Comparison of ENCODE assay signal across 28 cellular contexts in the genomic region with DNA sequence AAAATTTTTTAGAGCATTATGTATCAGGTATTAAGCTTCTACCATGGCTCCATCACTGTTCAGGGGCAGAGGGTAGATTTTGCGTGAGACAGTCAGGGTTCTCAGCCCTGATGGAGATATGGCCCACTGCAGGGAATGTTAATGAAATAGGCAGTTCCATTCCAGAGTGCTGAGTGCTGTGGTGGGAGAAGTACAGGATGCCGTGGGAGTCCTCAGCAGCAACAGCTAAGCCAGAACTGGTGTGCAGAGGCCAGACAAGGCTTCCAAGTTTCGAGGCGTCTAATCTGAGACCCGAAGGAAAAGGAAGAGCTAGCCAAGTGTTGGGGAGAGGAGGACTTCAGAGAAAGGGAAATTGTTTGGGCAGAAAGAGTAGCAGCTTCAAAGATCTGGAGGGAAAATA.
"Had no signal": no experiment of that assay in that cellular context is flagged by ENCODE, and none has a peak within 500 bp of the region (broad histone marks: within the 10 kb centered on the region; RNA-seq: fewer than 3 reads in every experiment).

No MANE protein-coding gene starts in this region.

- H3K4me1 ChIP-seq: adrenal gland, neural progenitor cell, sigmoid colon, stomach, thyroid gland, upper lobe of left lung, vagina had no signal

- H3K27me3 ChIP-seq: adrenal gland, hepatocyte, neural progenitor cell, sigmoid colon, stomach, thyroid gland, upper lobe of left lung, vagina had no signal

- DNase-seq: activated CD4-positive, alpha-beta T cell treated with anti-CD3 and anti-CD28 coated beads for 4 hours; activated CD4-positive, alpha-beta T cell treated with anti-CD3 and anti-CD28 coated beads, Interleukin-2, amount 50 U/mL, for 4 hours; activated naive CD4-positive, alpha-beta T cell treated with anti-CD3 and anti-CD28 coated beads for 36 hours; activated naive CD8-positive, alpha-beta T cell treated with anti-CD3 and anti-CD28 coated beads for 36 hours; activated T-cell treated with anti-CD3 and anti-CD28 coated beads for 4 hours; activated T-cell treated with anti-CD3 and anti-CD28 coated beads, Interleukin-2, amount 50 U/mL, for 72 hours; adrenal gland; central memory CD4-positive, alpha-beta T cell; endodermal cell; islet precursor cell; left colon; mesendoderm; natural killer cell; occipital lobe; sigmoid colon; small intestine; stimulated activated CD4-positive, alpha-beta T cell treated with anti-CD3 and anti-CD28 coated beads, Interleukin-1b, Interleukin-23, amount 100 ng/mL, for 48 hours; stimulated activated naive B cell treated with anti-CD40 and anti-IgM and Interleukin-4, amounts not matched to agents 10 μg/mL and 1 μg/mL and 100 μg/mL, for 72 hours; stomach; T-helper 1 cell; thyroid gland; upper lobe of left lung had no signal

- ATAC-seq: activated T-cell treated with anti-CD3 and anti-CD28 coated beads, Interleukin-2, amount 50 U/mL, for 72 hours; esophagus mucosa; left colon; natural killer cell; stimulated activated naive B cell treated with anti-CD40 and anti-IgM and Interleukin-4, amounts not matched to agents 10 μg/mL and 1 μg/mL and 100 μg/mL, for 72 hours had no signal

- H3K27ac ChIP-seq: adrenal gland, hepatocyte, neural progenitor cell, sigmoid colon, stomach, thyroid gland, upper lobe of left lung, vagina, VCaP had no signal

- H3K4me2 ChIP-seq: hepatocyte, neural progenitor cell had no signal

- H3K9me3 ChIP-seq: adrenal gland, sigmoid colon, stomach, thyroid gland, upper lobe of left lung, vagina had no signal

- H3K4me3 ChIP-seq: adrenal gland, hepatocyte, lung, neural progenitor cell, sigmoid colon, stomach, thyroid gland, upper lobe of left lung, vagina had no signal

- H3K36me3 ChIP-seq: adrenal gland, neural progenitor cell, sigmoid colon, stomach, thyroid gland, upper lobe of left lung, vagina had no signal

- H3K9ac ChIP-seq: neural progenitor cell had no signal

- H2AFZ ChIP-seq: hepatocyte, neural progenitor cell had no signal
